ENCODE assay signal across 24 cellular contexts in the genomic region with DNA sequence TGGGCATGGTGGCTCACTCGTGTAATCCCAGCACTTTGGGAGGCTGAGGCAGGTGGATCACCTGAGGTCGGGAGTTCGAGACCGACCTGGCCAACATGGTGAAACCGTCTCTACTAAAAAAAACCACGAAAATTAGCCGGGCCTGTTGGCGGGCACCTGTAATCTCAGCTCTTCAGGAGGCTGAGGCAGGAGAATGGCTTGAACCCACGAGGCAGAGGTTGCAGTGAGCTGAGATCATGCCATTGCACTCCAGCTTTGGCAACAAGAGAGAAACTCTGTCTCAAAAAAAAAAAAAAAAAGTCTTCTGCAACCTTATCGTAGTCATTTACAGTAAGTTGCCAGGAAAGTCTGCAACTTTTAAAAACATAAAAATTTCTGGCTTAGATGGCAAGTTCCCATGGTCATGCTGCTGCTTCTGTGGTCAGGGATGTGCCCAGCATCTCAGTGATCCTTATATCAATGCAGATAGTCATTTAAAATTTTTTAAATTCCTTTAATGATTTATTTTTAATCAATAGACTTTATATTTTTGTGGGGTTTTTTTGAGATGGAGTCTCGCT.
"Had no signal": no experiment of that assay in that cellular context is flagged by ENCODE, and none has a peak within 500 bp of the region (broad histone marks: within the 10 kb centered on the region; RNA-seq: fewer than 3 reads in every experiment).

No MANE protein-coding gene starts in this region.

- H3K4me1 ChIP-seq: breast epithelium had no signal

- H3K27me3 ChIP-seq: adrenal gland, breast epithelium had no signal

- H3K36me3 ChIP-seq: breast epithelium had no signal

- H3K9ac ChIP-seq: KMS-11 had no signal

- ATAC-seq: activated CD8-positive, alpha-beta memory T cell treated with anti-CD3 and anti-CD28 coated beads, Interleukin-2, amount 10 ng/mL, durations not matched to agents 7 days and 5 days; T-helper 17 cell had no signal

- H3K27ac ChIP-seq: adrenal gland, breast epithelium, KMS-11 had no signal

- H3K9me3 ChIP-seq: adrenal gland, breast epithelium had no signal

- H3K4me2 ChIP-seq: KMS-11 had no signal

- DNase-seq: activated B cell treated with CpG ODN at 0.5 μM for 24 hours; activated CD4-positive, alpha-beta T cell treated with anti-CD3 and anti-CD28 coated beads for 1 hour; activated CD4-positive, alpha-beta T cell treated with anti-CD3 and anti-CD28 coated beads, Interleukin-2, amount 10 ng/mL, durations not matched to agents 24 days and 14 days; activated CD4-positive, alpha-beta T cell treated with anti-CD3 and anti-CD28 coated beads, Interleukin-2, amount 50 U/mL, for 48 hours; activated CD8-positive, alpha-beta memory T cell treated with anti-CD3 and anti-CD28 coated beads, Interleukin-2, amount 10 ng/mL, durations not matched to agents 7 days and 5 days; activated gamma-delta T cell; activated naive CD4-positive, alpha-beta T cell treated with anti-CD3 and anti-CD28 coated beads for 36 hours; activated T-cell treated with anti-CD3 and anti-CD28 coated beads, Interleukin-2, amount 50 U/mL, for 24 hours; anterior cingulate cortex; MV-4-11; NCI-H1092 treated with DMSO at 0.1 percent for 48 hours; NCI-H1417 treated with DMSO at 0.1 percent for 48 hours; NCI-H1694 treated with DMSO at 0.1 percent for 48 hours; NCI-H2029 treated with DMSO at 0.1 percent for 48 hours; NCI-H345; NCI-H510A; NCI-H526 treated with DMSO at 0.1 percent for 48 hours; NCI-H82; SIG-M5; T-helper 17 cell; T1000 had no signal

- H3K4me3 ChIP-seq: adrenal gland, breast epithelium had no signal
